ENCODE assay signal across 11 cellular contexts in genomic region chr9:35520404-35520790, GRCh38. TPM values are rescaled to one million over a fixed set of nuclear protein-coding genes. Genes with fewer than 3 reads are reported as not detected.
A peak's percentile ranks its signal among the peaks of the same experiment; 100 is the strongest.
DNase-seq lines count a peak whose midpoint lies in the region; ATAC-seq and TF ChIP-seq lines count a peak whose summit lies in the region.
"Had no signal": no experiment of that assay in that cellular context is flagged by ENCODE, and none has a peak within 500 bp of the region (broad histone marks: within the 10 kb centered on the region; RNA-seq: fewer than 3 reads in every experiment).

No MANE protein-coding gene starts in this region.

- POLR2A ChIA-PET in activated CD4-positive, alpha-beta T cell treated with anti-CD3 and anti-CD28 coated beads for 36 hours (lab: Charles Lee), result no interaction called here

- TF ChIP-seq POLR2A in esophagus squamous epithelium (IDR thresholded peaks at IDR 0.05), result no peak

- H3K4me1 ChIP-seq in esophagus squamous epithelium (peaks cover 16 to 69% (median 50%) of the 10 kb centered on the region in 3 donors), neural progenitor cell (peaks cover 35% of the 10 kb centered on the region), upper lobe of right lung (peaks cover 60% of the 10 kb centered on the region)

- WGBS in esophagus squamous epithelium, 2 donors, result 71 to 92% methylated on average over 1 of the region's 1 CpG

- H3K4me3 ChIP-seq in WI38 (ENCODE audit: low read depth, low read length), result peak overlapping the region; percentile 51
- peak overlapping the region in 2 of 4 donors; percentile 0 to 5 for H3K4me3 ChIP-seq in esophagus squamous epithelium
- no peak overlapping the region for H3K4me3 ChIP-seq in neural progenitor cell
- no peak overlapping the region for H3K4me3 ChIP-seq in upper lobe of right lung

- DNase-seq in esophagus squamous epithelium (lab: John Stamatoyannopoulos, UW), result no peak
- no peak for DNase-seq in neural progenitor cell (ENCODE audit: low spot score)
- no peak for DNase-seq in upper lobe of right lung
- no peak for DNase-seq in H4 (ENCODE audit: low spot score)
- no peak for DNase-seq in ecto neural progenitor cell (ENCODE audit: low spot score)
- no peak for DNase-seq in activated CD4-positive, alpha-beta T cell treated with anti-CD3 and anti-CD28 coated beads for 36 hours
- DNase-seq: activated CD8-positive, alpha-beta memory T cell treated with anti-CD3 and anti-CD28 coated beads, Interleukin-2, amount 10 ng/mL, durations not matched to agents 7 days and 5 days; NCI-H1092; stimulated activated naive CD8-positive, alpha-beta T cell treated with anti-CD3 and anti-CD28 coated beads, Interleukin-15, Interleukin-2, amounts not matched to agents 100 U/mL and 50 U/mL, for 24 hours; T-helper 1 cell had no signal

- TF ChIP-seq CTCF in WI38 (IDR thresholded peaks at IDR 0.05; ENCODE audit: low read depth, low read length), result no peak
- TF ChIP-seq CTCF in esophagus squamous epithelium (IDR thresholded peaks at IDR 0.05), result no peak
- no peak for TF ChIP-seq CTCF in neural progenitor cell (IDR thresholded peaks at IDR 0.05)
- TF ChIP-seq CTCF in upper lobe of right lung (IDR thresholded peaks at IDR 0.05), result no peak

- no peak for ATAC-seq in upper lobe of right lung
- no peak for ATAC-seq in activated CD4-positive, alpha-beta T cell treated with anti-CD3 and anti-CD28 coated beads for 36 hours
- ATAC-seq: activated CD8-positive, alpha-beta memory T cell treated with anti-CD3 and anti-CD28 coated beads, Interleukin-2, amount 10 ng/mL, durations not matched to agents 7 days and 5 days; stimulated activated naive CD8-positive, alpha-beta T cell treated with anti-CD3 and anti-CD28 coated beads, Interleukin-15, Interleukin-2, amounts not matched to agents 100 U/mL and 50 U/mL, for 24 hours had no signal

- peak overlapping the region; percentile 70 for H3K27ac Mint-ChIP-seq in neural progenitor cell
- no peak overlapping the region for H3K27ac Mint-ChIP-seq in activated CD4-positive, alpha-beta T cell treated with anti-CD3 and anti-CD28 coated beads for 36 hours
- H3K27ac Mint-ChIP-seq: activated CD8-positive, alpha-beta memory T cell treated with anti-CD3 and anti-CD28 coated beads, Interleukin-2, amount 10 ng/mL, durations not matched to agents 7 days and 5 days had no signal

- H3K4me3 Mint-ChIP-seq in neural progenitor cell, result no peak overlapping the region
- H3K4me3 Mint-ChIP-seq in activated CD4-positive, alpha-beta T cell treated with anti-CD3 and anti-CD28 coated beads for 36 hours, result no peak overlapping the region
- H3K4me3 Mint-ChIP-seq: activated CD8-positive, alpha-beta memory T cell treated with anti-CD3 and anti-CD28 coated beads, Interleukin-2, amount 10 ng/mL, durations not matched to agents 7 days and 5 days had no signal

- no peaks in the 10 kb centered on the region for H3K27me3 Mint-ChIP-seq in neural progenitor cell (ENCODE audit: insufficient read depth, low read depth)
- no peaks in the 10 kb centered on the region for H3K27me3 Mint-ChIP-seq in activated CD4-positive, alpha-beta T cell treated with anti-CD3 and anti-CD28 coated beads for 36 hours
- H3K27me3 Mint-ChIP-seq: activated CD8-positive, alpha-beta memory T cell treated with anti-CD3 and anti-CD28 coated beads, Interleukin-2, amount 10 ng/mL, durations not matched to agents 7 days and 5 days had no signal

- H3F3A ChIP-seq in neural progenitor cell (ENCODE audit: low read depth), result peaks cover 20% of the 10 kb centered on the region

- CTCF ChIA-PET in activated CD4-positive, alpha-beta T cell treated with anti-CD3 and anti-CD28 coated beads for 36 hours (lab: Charles Lee), result interaction anchor here (1.0 to 3.4 kb wide), 6 partner anchors 8 to 176 kb away, joined by 3 to 12 read pairs (median 6); no protein-coding TSS in a partner anchor

- H2AFZ ChIP-seq in neural progenitor cell (replicated peaks), result no peak overlapping the region

- H3K36me3 ChIP-seq in esophagus squamous epithelium, result no peaks in the 10 kb centered on the region
- H3K36me3 ChIP-seq in neural progenitor cell, result no peaks in the 10 kb centered on the region
- H3K36me3 ChIP-seq in upper lobe of right lung, result no peaks in the 10 kb centered on the region

- H3K27ac ChIP-seq in esophagus squamous epithelium (peak overlapping the region in 3 of 4 donors; percentile 78 to 83 (median 82)), neural progenitor cell (no peak overlapping the region), upper lobe of right lung (peak overlapping the region; percentile 65)

- H3K9ac ChIP-seq in neural progenitor cell, result no peak overlapping the region

- no peaks in the 10 kb centered on the region for H3K27me3 ChIP-seq in esophagus squamous epithelium
- H3K27me3 ChIP-seq in neural progenitor cell, result no peaks in the 10 kb centered on the region
- H3K27me3 ChIP-seq in upper lobe of right lung, result no peaks in the 10 kb centered on the region

- H3K9me3 ChIP-seq in esophagus squamous epithelium, result no peaks in the 10 kb centered on the region
- no peaks in the 10 kb centered on the region for H3K9me3 ChIP-seq in neural progenitor cell (ENCODE audit: low read depth)
- H3K9me3 ChIP-seq in upper lobe of right lung, result no peaks in the 10 kb centered on the region

- H3K9me3 Mint-ChIP-seq in neural progenitor cell, result no peaks in the 10 kb centered on the region
- no peaks in the 10 kb centered on the region for H3K9me3 Mint-ChIP-seq in activated CD4-positive, alpha-beta T cell treated with anti-CD3 and anti-CD28 coated beads for 36 hours (ENCODE audit: low read depth)

- no peaks in the 10 kb centered on the region for H3K36me3 Mint-ChIP-seq in neural progenitor cell
- no peaks in the 10 kb centered on the region for H3K36me3 Mint-ChIP-seq in activated CD4-positive, alpha-beta T cell treated with anti-CD3 and anti-CD28 coated beads for 36 hours (ENCODE audit: low read depth)
- H3K36me3 Mint-ChIP-seq: activated CD8-positive, alpha-beta memory T cell treated with anti-CD3 and anti-CD28 coated beads, Interleukin-2, amount 10 ng/mL, durations not matched to agents 7 days and 5 days had no signal

- H4K20me1 ChIP-seq in neural progenitor cell (ENCODE audit: low read depth), result peaks cover 3% of the 10 kb centered on the region

- intact Hi-C loops in esophagus squamous epithelium (cut with DNase I) (no loop called here), upper lobe of right lung (cut with DNase I) (no loop called here)
- intact Hi-C loops in activated CD4-positive, alpha-beta T cell treated with anti-CD3 and anti-CD28 coated beads for 36 hours (cut with DNase I, micrococcal nuclease), result no loop called here

- H3K79me2 ChIP-seq in neural progenitor cell (ENCODE audit: low read depth), result no peaks in the 10 kb centered on the region

- no peak overlapping the region for H3K4me2 ChIP-seq in neural progenitor cell

- H3K4me1 Mint-ChIP-seq in neural progenitor cell, result peaks cover 49% of the 10 kb centered on the region
- no peaks in the 10 kb centered on the region for H3K4me1 Mint-ChIP-seq in activated CD4-positive, alpha-beta T cell treated with anti-CD3 and anti-CD28 coated beads for 36 hours
- H3K4me1 Mint-ChIP-seq: activated CD8-positive, alpha-beta memory T cell treated with anti-CD3 and anti-CD28 coated beads, Interleukin-2, amount 10 ng/mL, durations not matched to agents 7 days and 5 days had no signal

RNA-seq across cellular contexts. Expression of gene RUSC2, which starts 30.5 kb away (rescaled TPM):
- total RNA-seq in esophagus squamous epithelium (10 to 100 TPM in 1 of 4 donors, 1 to 10 TPM in 3; 5.1 to 16.0 (median 8.6) TPM), neural progenitor cell (ENCODE audit: low replicate concordance) (3.5 and 9.9 TPM in 2 replicates), upper lobe of right lung (31.5 TPM)
- 6.2 and 8.7 TPM in 2 replicates for total RNA-seq in H4 (2014; rRNA removed; shearing (Covaris generic))
- total RNA-seq in activated CD4-positive, alpha-beta T cell treated with anti-CD3 and anti-CD28 coated beads for 36 hours, result 1 to 10 TPM; 5.7 to 6.5 TPM
